23 cellular contexts compared by ENCODE assay signal in the genomic region with DNA sequence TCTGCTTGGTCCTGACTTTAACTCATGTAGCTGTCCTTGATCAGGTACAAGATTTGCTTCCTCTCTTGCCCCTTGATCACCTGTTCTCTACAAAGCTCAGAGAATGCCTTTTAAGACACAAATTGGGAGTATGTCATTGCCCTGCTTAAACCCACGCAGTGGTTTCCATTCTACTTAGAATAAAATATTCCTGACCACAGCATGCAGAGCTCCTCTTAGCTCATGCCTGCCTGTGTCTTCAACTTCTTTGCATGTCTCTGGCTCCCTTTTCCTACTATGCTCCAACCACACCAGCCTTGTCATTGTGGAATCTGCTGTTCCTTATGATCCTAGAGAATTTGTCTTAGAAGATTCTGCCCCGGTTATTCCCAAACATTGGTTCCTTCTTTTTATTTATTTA.
"Had no signal": no experiment of that assay in that cellular context is flagged by ENCODE, and none has a peak within 500 bp of the region (broad histone marks: within the 10 kb centered on the region; RNA-seq: fewer than 3 reads in every experiment).

No MANE protein-coding gene starts in this region.

- H3K27ac Mint-ChIP-seq: effector memory CD8-positive, alpha-beta T cell; endodermal cell; immature natural killer cell; mesothelial cell of epicardium had no signal

- DNase-seq: dermis blood vessel endothelial cell; dorsolateral prefrontal cortex; effector CD4-positive, alpha-beta T cell; effector memory CD8-positive, alpha-beta T cell; endodermal cell; erythroblast; foreskin keratinocyte; glutamatergic neuron; head of caudate nucleus; heart right ventricle; hippocampal formation; immature natural killer cell; left cardiac atrium; left lung; left ventricle myocardium superior; lower lobe of right lung; mesenchymal stem cell; mucosa of descending colon; naive B cell had no signal

- H3K4me1 ChIP-seq: foreskin keratinocyte, left lung, lower lobe of right lung had no signal

- H3K36me3 ChIP-seq: heart right ventricle, left lung, lower lobe of right lung had no signal

- H3K27me3 ChIP-seq: foreskin keratinocyte had no signal

- ATAC-seq: effector memory CD8-positive, alpha-beta T cell; esophagus mucosa; foreskin keratinocyte; heart right ventricle; left cardiac atrium; left lung; left ventricle myocardium superior; lower lobe of right lung; mucosa of descending colon had no signal

- H3K9me3 Mint-ChIP-seq: effector memory CD8-positive, alpha-beta T cell had no signal

- H3K36me3 Mint-ChIP-seq: immature natural killer cell, mesothelial cell of epicardium, naive B cell had no signal

- H3K4me1 Mint-ChIP-seq: immature natural killer cell, mesothelial cell of epicardium had no signal

- H3K27ac ChIP-seq: coronary artery, dorsolateral prefrontal cortex, epithelial cell of prostate, foreskin keratinocyte, heart right ventricle, left lung, lower lobe of right lung had no signal

- H3K4me3 ChIP-seq: coronary artery, dorsolateral prefrontal cortex, heart right ventricle, left lung, lower lobe of right lung, mucosa of descending colon had no signal

- H3K9me3 ChIP-seq: left lung, lower lobe of right lung, mucosa of descending colon had no signal

- H3K4me3 Mint-ChIP-seq: effector memory CD8-positive, alpha-beta T cell; endodermal cell; immature natural killer cell; mesothelial cell of epicardium; naive B cell had no signal
